31 cellular contexts compared by ENCODE assay signal in the genomic region with DNA sequence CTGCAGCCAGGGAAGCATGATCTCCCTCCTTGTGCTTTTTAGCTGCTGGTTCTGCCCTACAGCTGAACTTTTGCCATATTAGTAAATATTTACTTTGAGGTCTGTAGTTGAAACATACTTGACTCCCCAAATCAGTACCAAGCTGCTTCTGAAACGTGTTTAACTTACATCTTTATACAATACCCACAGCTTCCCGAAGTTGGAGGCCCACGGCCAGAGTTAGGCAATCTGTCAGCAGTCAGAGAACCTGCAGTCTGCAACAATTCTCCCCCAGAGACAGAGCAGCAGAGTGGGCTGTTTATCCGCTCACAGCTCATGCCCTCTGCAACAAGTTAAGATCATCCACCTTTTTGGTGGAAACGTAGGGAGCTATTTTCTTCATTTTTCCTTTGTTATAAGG. TPM values are rescaled to one million over a fixed set of nuclear protein-coding genes. Genes with fewer than 3 reads are reported as not detected.
"Had no signal": no experiment of that assay in that cellular context is flagged by ENCODE, and none has a peak within 500 bp of the region (broad histone marks: within the 10 kb centered on the region; RNA-seq: fewer than 3 reads in every experiment).

No MANE protein-coding gene starts in this region.

- H3K36me3 Mint-ChIP-seq: activated naive CD4-positive, alpha-beta T cell treated with anti-CD3 and anti-CD28 coated beads, Interleukin-2, amount 10 ng/mL, durations not matched to agents 7 days and 5 days; activated naive CD8-positive, alpha-beta T cell treated with anti-CD3 and anti-CD28 coated beads, Interleukin-2, amount 10 ng/mL, durations not matched to agents 7 days and 5 days had no signal

- H3K4me1 ChIP-seq: parathyroid adenoma had no signal

- H3K4me3 ChIP-seq: ascending aorta, gastroesophageal sphincter, thoracic aorta, vagina had no signal

- H3K9me3 Mint-ChIP-seq: activated CD4-positive, alpha-beta memory T cell treated with anti-CD3 and anti-CD28 coated beads, Interleukin-2, amount 10 ng/mL, durations not matched to agents 7 days and 5 days; activated CD4-positive, alpha-beta T cell treated with anti-CD3 and anti-CD28 coated beads, Interleukin-2, amount 10 ng/mL, durations not matched to agents 7 days and 5 days; activated naive CD4-positive, alpha-beta T cell treated with anti-CD3 and anti-CD28 coated beads, Interleukin-2, amount 10 ng/mL, durations not matched to agents 7 days and 5 days; activated naive CD8-positive, alpha-beta T cell treated with anti-CD3 and anti-CD28 coated beads, Interleukin-2, amount 10 ng/mL, durations not matched to agents 7 days and 5 days; neural crest cell had no signal

- H3K36me3 ChIP-seq: ascending aorta, brain microvascular endothelial cell, gastroesophageal sphincter, thoracic aorta, vagina had no signal

- ATAC-seq: gastroesophageal sphincter; left colon; naive thymus-derived CD4-positive, alpha-beta T cell; right cardiac atrium; stimulated activated naive CD8-positive, alpha-beta T cell treated with anti-CD3 and anti-CD28 coated beads, Interleukin-15, Interleukin-2, amounts not matched to agents 100 U/mL and 50 U/mL, for 24 hours had no signal

- H3K27ac ChIP-seq: ascending aorta, brain microvascular endothelial cell, gastroesophageal sphincter, parathyroid adenoma, thoracic aorta, vagina had no signal

- H3K4me3 Mint-ChIP-seq: activated CD4-positive, alpha-beta memory T cell treated with anti-CD3 and anti-CD28 coated beads, Interleukin-2, amount 10 ng/mL, durations not matched to agents 7 days and 5 days; activated CD4-positive, alpha-beta T cell treated with anti-CD3 and anti-CD28 coated beads, Interleukin-2, amount 10 ng/mL, durations not matched to agents 7 days and 5 days; activated naive CD4-positive, alpha-beta T cell treated with anti-CD3 and anti-CD28 coated beads, Interleukin-2, amount 10 ng/mL, durations not matched to agents 7 days and 5 days; activated naive CD8-positive, alpha-beta T cell treated with anti-CD3 and anti-CD28 coated beads, Interleukin-2, amount 10 ng/mL, durations not matched to agents 7 days and 5 days; activated T-cell treated with anti-CD3 and anti-CD28 coated beads, Interleukin-2, amount 50 U/mL, for 24 hours; immature natural killer cell; naive thymus-derived CD4-positive, alpha-beta T cell had no signal

- H3K27me3 ChIP-seq: ascending aorta, vagina had no signal

- H3K9me3 ChIP-seq: ascending aorta, gastroesophageal sphincter, thoracic aorta, vagina had no signal

- H3K27ac Mint-ChIP-seq: activated CD4-positive, alpha-beta memory T cell treated with anti-CD3 and anti-CD28 coated beads, Interleukin-2, amount 10 ng/mL, durations not matched to agents 7 days and 5 days; activated CD4-positive, alpha-beta T cell treated with anti-CD3 and anti-CD28 coated beads, Interleukin-2, amount 10 ng/mL, durations not matched to agents 7 days and 5 days; activated naive CD4-positive, alpha-beta T cell treated with anti-CD3 and anti-CD28 coated beads, Interleukin-2, amount 10 ng/mL, durations not matched to agents 7 days and 5 days; activated naive CD8-positive, alpha-beta T cell treated with anti-CD3 and anti-CD28 coated beads, Interleukin-2, amount 10 ng/mL, durations not matched to agents 7 days and 5 days; activated T-cell treated with anti-CD3 and anti-CD28 coated beads, Interleukin-2, amount 50 U/mL, for 24 hours; immature natural killer cell; naive thymus-derived CD4-positive, alpha-beta T cell had no signal

- DNase-seq: activated CD4-positive, alpha-beta memory T cell treated with anti-CD3 and anti-CD28 coated beads, Interleukin-2, amount 10 ng/mL, durations not matched to agents 7 days and 5 days; activated CD4-positive, alpha-beta T cell treated with anti-CD3 and anti-CD28 coated beads, Interleukin-2, amount 10 ng/mL, durations not matched to agents 7 days and 5 days; activated CD4-positive, CD25-positive, alpha-beta regulatory T cell treated with anti-CD3 and anti-CD28 coated beads, Interleukin-2, amount 50 U/mL, for 72 hours; activated CD8-positive, alpha-beta memory T cell treated with anti-CD3 and anti-CD28 coated beads, Interleukin-2, amount 50 U/mL, for 48 hours; activated gamma-delta T cell; activated naive CD4-positive, alpha-beta T cell treated with anti-CD3 and anti-CD28 coated beads, Interleukin-2, amount 10 ng/mL, durations not matched to agents 7 days and 5 days; activated naive CD8-positive, alpha-beta T cell treated with anti-CD3 and anti-CD28 coated beads, Interleukin-2, amount 10 ng/mL, durations not matched to agents 7 days and 5 days; activated T-cell treated with anti-CD3 and anti-CD28 coated beads, Interleukin-2, amount 50 U/mL, for 24 hours; brain microvascular endothelial cell; cortex of kidney; hypothalamus; immature natural killer cell; kidney; left colon; midbrain; naive thymus-derived CD4-positive, alpha-beta T cell; occipital lobe; right cardiac atrium; stimulated activated CD4-positive, alpha-beta T cell treated with anti-CD3 and anti-CD28 coated beads, Interleukin-2, amount 100 ng/mL, for 48 hours; stimulated activated naive CD8-positive, alpha-beta T cell treated with anti-CD3 and anti-CD28 coated beads, Interleukin-15, Interleukin-2, amounts not matched to agents 100 U/mL and 50 U/mL, for 24 hours; T-helper 2 cell; trophoblast cell had no signal

- H3K4me1 Mint-ChIP-seq: activated CD4-positive, alpha-beta memory T cell treated with anti-CD3 and anti-CD28 coated beads, Interleukin-2, amount 10 ng/mL, durations not matched to agents 7 days and 5 days; activated CD4-positive, alpha-beta T cell treated with anti-CD3 and anti-CD28 coated beads, Interleukin-2, amount 10 ng/mL, durations not matched to agents 7 days and 5 days; activated naive CD4-positive, alpha-beta T cell treated with anti-CD3 and anti-CD28 coated beads, Interleukin-2, amount 10 ng/mL, durations not matched to agents 7 days and 5 days; activated naive CD8-positive, alpha-beta T cell treated with anti-CD3 and anti-CD28 coated beads, Interleukin-2, amount 10 ng/mL, durations not matched to agents 7 days and 5 days; immature natural killer cell; naive thymus-derived CD4-positive, alpha-beta T cell had no signal

RNA-seq across cellular contexts. Expression of a gene that starts 1.5 kb away (rescaled TPM):
- total RNA-seq: activated CD4-positive, alpha-beta memory T cell treated with anti-CD3 and anti-CD28 coated beads, Interleukin-2, amount 10 ng/mL, durations not matched to agents 7 days and 5 days; activated CD4-positive, alpha-beta T cell treated with anti-CD3 and anti-CD28 coated beads, Interleukin-2, amount 10 ng/mL, durations not matched to agents 7 days and 5 days; activated naive CD8-positive, alpha-beta T cell treated with anti-CD3 and anti-CD28 coated beads, Interleukin-2, amount 10 ng/mL, durations not matched to agents 7 days and 5 days; endothelial cell of umbilical vein; fibroblast of lung; naive thymus-derived CD4-positive, alpha-beta T cell; pulmonary artery endothelial cell had no signal
